14 cellular contexts compared by ENCODE assay signal in genomic region chr5:159912033-159912800, GRCh38. TPM values are rescaled to one million over a fixed set of nuclear protein-coding genes. Genes with fewer than 3 reads are reported as not detected.
A peak's percentile ranks its signal among the peaks of the same experiment; 100 is the strongest.
DNase-seq lines count a peak whose midpoint lies in the region; ATAC-seq and TF ChIP-seq lines count a peak whose summit lies in the region.
"Had no signal": no experiment of that assay in that cellular context is flagged by ENCODE, and none has a peak within 500 bp of the region (broad histone marks: within the 10 kb centered on the region; RNA-seq: fewer than 3 reads in every experiment).

No MANE protein-coding gene starts in this region.

- H2AFZ ChIP-seq in GM23248: no peak overlapping the region
- H2AFZ ChIP-seq in hepatocyte: no peak overlapping the region
- no peak overlapping the region for H2AFZ ChIP-seq in smooth muscle cell (ENCODE audit: low read depth)

- H3K27me3 ChIP-seq in GM23248 (replicated peaks; ENCODE audit: insufficient read depth): no peaks in the 10 kb centered on the region
- peaks cover 25% of the 10 kb centered on the region for H3K27me3 ChIP-seq in hepatocyte
- H3K27me3 ChIP-seq in smooth muscle cell (ENCODE audit: low read depth): peaks cover 19% of the 10 kb centered on the region
- H3K27me3 ChIP-seq: cardiac muscle cell had no signal

- H3K9ac ChIP-seq in GM23248: no peak overlapping the region
- H3K9ac ChIP-seq in smooth muscle cell (ENCODE audit: low read depth): no peak overlapping the region

- H3K4me1 ChIP-seq in GM23248 (ENCODE audit: insufficient read depth) (peaks cover 33% of the 10 kb centered on the region), hepatocyte (ENCODE audit: insufficient read depth) (peaks cover 26% of the 10 kb centered on the region), smooth muscle cell (ENCODE audit: low read depth) (no peaks in the 10 kb centered on the region)
- H3K4me1 ChIP-seq: Caco-2 had no signal

- peak overlapping the region; percentile 59 for H3K4me2 ChIP-seq in GM23248 (ENCODE audit: unreplicated experiment)
- no peak overlapping the region for H3K4me2 ChIP-seq in hepatocyte
- H3K4me2 ChIP-seq in smooth muscle cell: peak overlapping the region; percentile 39

- H4K20me1 ChIP-seq in GM23248 (ENCODE audit: insufficient read depth) (no peaks in the 10 kb centered on the region), hepatocyte (ENCODE audit: insufficient read depth, poor library complexity, severe bottlenecking) (no peaks in the 10 kb centered on the region), smooth muscle cell (ENCODE audit: low read depth) (no peaks in the 10 kb centered on the region)

- no peaks in the 10 kb centered on the region for H3K9me3 ChIP-seq in GM23248 (ENCODE audit: low read depth)
- H3K9me3 ChIP-seq in hepatocyte (ENCODE audit: low read depth): no peaks in the 10 kb centered on the region
- no peaks in the 10 kb centered on the region for H3K9me3 ChIP-seq in smooth muscle cell (replicated peaks; ENCODE audit: low read depth)
- H3K9me3 ChIP-seq: Caco-2, heart right ventricle had no signal

- TF ChIP-seq CTCF in astrocyte of the spinal cord (IDR thresholded peaks at IDR 0.05; ENCODE audit: low read depth, low read length) (no peak), hepatocyte (IDR thresholded peaks at IDR 0.05; ENCODE audit: poor library complexity) (no peak), smooth muscle cell (IDR thresholded peaks at IDR 0.05; ENCODE audit: borderline replicate concordance, insufficient read depth, poor library complexity, severe bottlenecking) (no peak)

- H3K9me2 ChIP-seq in GM23248 (ENCODE audit: insufficient read depth): no peaks in the 10 kb centered on the region
- no peaks in the 10 kb centered on the region for H3K9me2 ChIP-seq in hepatocyte (replicated peaks; ENCODE audit: insufficient read depth)

- ATAC-seq in GM21360 (IDR thresholded peaks at IDR 0.05; ENCODE audit: unreplicated experiment) (no peak), HG02763 (IDR thresholded peaks at IDR 0.05; ENCODE audit: unreplicated experiment) (no peak)

- 40 to 43% methylated on average over 4 of the region's 4 CpGs for WGBS in GM23248 (ENCODE audit: low coverage in 1 of 2, low lambda C conversion rate in 2 of 2, missing lambda C conversion rate in 2 of 2), 2 experiments
- WGBS in hepatocyte (ENCODE audit: low lambda C conversion rate, missing lambda C conversion rate): 67% methylated on average over 4 of the region's 4 CpGs
- 51% methylated on average over 4 of the region's 4 CpGs for WGBS in smooth muscle cell (ENCODE audit: low lambda C conversion rate)

- H3K4me3 ChIP-seq in GM23248: no peak overlapping the region
- H3K4me3 ChIP-seq in astrocyte of the spinal cord (ENCODE audit: low read depth, low read length): no peak overlapping the region
- no peak overlapping the region for H3K4me3 ChIP-seq in hepatocyte
- H3K4me3 ChIP-seq in smooth muscle cell: no peak overlapping the region
- H3K4me3 ChIP-seq: cardiac muscle cell, heart right ventricle had no signal

- H3K79me2 ChIP-seq in GM23248 (ENCODE audit: insufficient read depth) (no peaks in the 10 kb centered on the region), hepatocyte (no peaks in the 10 kb centered on the region), smooth muscle cell (ENCODE audit: low read depth) (no peaks in the 10 kb centered on the region)

- H3K27ac ChIP-seq in GM23248: peak overlapping the region; percentile 66
- peak overlapping the region; percentile 36 for H3K27ac ChIP-seq in hepatocyte
- H3K27ac ChIP-seq in smooth muscle cell (ENCODE audit: low read depth): peak overlapping the region; percentile 72
- H3K27ac ChIP-seq: heart right ventricle had no signal

- DNase-seq in GM23248: peak; percentile 81
- DNase-seq in astrocyte of the spinal cord (ENCODE audit: low read depth, low spot score): peak; percentile 78
- DNase-seq in hepatocyte (ENCODE audit: low spot score): peak; percentile 23
- no peak for DNase-seq in smooth muscle cell (lab: John Stamatoyannopoulos, UW; ENCODE audit: unreplicated experiment)
- DNase-seq in OCI-M1 (lab: John Stamatoyannopoulos, UW): no peak
- no peak for DNase-seq in activated CD4-positive, alpha-beta T cell treated with anti-CD3 and anti-CD28 coated beads, Interleukin-2, amount 50 U/mL, for 4 hours
- DNase-seq: Caco-2; heart right ventricle; Karpas-422; NCI-H510A; stimulated activated CD4-positive, alpha-beta T cell treated with anti-CD3 and anti-CD28 coated beads, Interleukin-4, amount 100 ng/mL, for 24 hours had no signal

- in situ Hi-C loops in GM23248 (cut with MboI): loop anchor here (10.0 kb wide), 1 partner anchor 467 kb away; no protein-coding TSS in a partner anchor
- in situ Hi-C loops in astrocyte of the spinal cord (cut with HindIII; ENCODE audit: low sequenced_read_pairs): no loop called here

- H3K36me3 ChIP-seq in GM23248 (ENCODE audit: low read depth): no peaks in the 10 kb centered on the region
- H3K36me3 ChIP-seq in hepatocyte (replicated peaks; ENCODE audit: insufficient read depth, low read depth): no peaks in the 10 kb centered on the region
- H3K36me3 ChIP-seq in smooth muscle cell (ENCODE audit: low read depth): no peaks in the 10 kb centered on the region
- H3K36me3 ChIP-seq: cardiac muscle cell, heart right ventricle had no signal

- peaks cover 20% of the 10 kb centered on the region for H3F3A ChIP-seq in GM23248 (ENCODE audit: insufficient read depth)
- peaks cover 7% of the 10 kb centered on the region for H3F3A ChIP-seq in smooth muscle cell (ENCODE audit: low read depth)

RNA-seq across cellular contexts. Expression of gene ADRA1B, which starts 4.1 kb away (rescaled TPM):
- 0.32 and 0.63 TPM in 2 replicates for total RNA-seq in GM23248 (2014; rRNA removed; shearing (Covaris generic))
- polyA plus RNA-seq in GM23248 (2016; fragmentation: Nextera tagmentation; extraction: Ambion mirVana): 0.56 TPM in 1 of 2 replicates, not detected in the other
- total RNA-seq in hepatocyte: 2.0 and 2.6 TPM in 2 replicates
- 3.5 and 3.8 TPM in 2 replicates for polyA plus RNA-seq in hepatocyte
- total RNA-seq in smooth muscle cell: 0.09 and 0.36 TPM in 2 replicates
- 0.34 and 1.2 TPM in 2 replicates for polyA plus RNA-seq in smooth muscle cell
- total RNA-seq: Caco-2 had no signal

Comparison
In these comparisons a context has a peak if more than half of its experiments do, and no peak if none do; other contexts are left out.
1. DNase-seq: peak in GM23248 (single experiment), astrocyte of the spinal cord (single experiment) and hepatocyte (single experiment); none in smooth muscle cell (single experiment), OCI-M1 (single experiment) and activated CD4-positive, alpha-beta T cell treated with anti-CD3 and anti-CD28 coated beads, Interleukin-2, amount 50 U/mL, for 4 hours (0 of 2).
2. Peak in every context shown above with its lines, with median percentiles within 50 percentile points of each other: H3K27ac ChIP-seq.